Comparison of ENCODE assay signal across 1 cellular context in the genomic region with DNA sequence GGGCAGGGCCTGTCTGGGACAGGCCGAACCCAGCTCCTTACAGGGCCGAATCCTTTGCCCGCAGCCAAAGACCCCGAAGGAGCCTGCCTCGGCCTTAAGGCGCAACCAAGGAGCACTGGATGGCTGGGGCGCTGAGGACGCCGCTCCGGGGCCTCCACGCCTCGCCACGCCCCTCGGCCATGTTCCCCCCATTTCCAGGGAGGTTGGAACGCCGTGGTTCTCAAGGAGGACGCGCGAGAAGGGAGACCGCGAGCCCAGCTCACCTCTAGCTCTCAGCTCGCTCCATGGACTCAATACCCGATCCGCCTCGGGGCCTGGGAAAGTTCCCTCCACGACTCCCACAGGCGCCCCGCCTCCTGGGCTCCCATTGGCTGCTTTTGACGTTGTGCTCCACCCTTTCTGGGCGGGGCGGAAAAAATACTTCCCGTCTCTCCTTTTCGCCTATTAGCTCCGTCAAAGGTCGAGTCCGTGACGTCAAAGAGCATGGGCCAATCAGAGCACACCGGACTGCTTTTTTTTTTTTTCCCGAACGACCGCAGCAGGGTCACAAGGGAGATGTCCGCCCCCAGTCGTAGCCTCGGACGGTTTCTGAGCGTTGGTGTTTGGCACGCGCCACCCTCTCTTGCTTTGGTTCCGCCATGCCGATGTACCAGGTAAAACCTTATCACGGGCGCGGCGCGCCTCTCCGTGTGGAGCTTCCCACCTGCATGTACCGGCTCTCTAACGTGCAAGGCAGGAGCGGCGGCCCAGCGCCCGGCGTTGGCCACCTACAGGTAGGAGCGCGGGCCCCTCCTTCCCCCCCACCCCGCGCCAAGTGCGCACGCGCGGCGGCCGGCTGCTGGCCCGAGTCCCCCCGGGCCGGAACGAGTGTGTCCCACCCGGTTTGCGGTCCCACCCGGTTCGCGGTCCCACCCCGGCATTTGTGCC.
TF ChIP-seq lines count a peak whose summit lies in the region.

No MANE protein-coding gene starts in this region.

TF ChIP-seq in HEK293, 187 proteins besides CTCF, POLR2A, EP300 and RAD21 (continued from another document):
- TF ChIP-seq, protein P1, sequence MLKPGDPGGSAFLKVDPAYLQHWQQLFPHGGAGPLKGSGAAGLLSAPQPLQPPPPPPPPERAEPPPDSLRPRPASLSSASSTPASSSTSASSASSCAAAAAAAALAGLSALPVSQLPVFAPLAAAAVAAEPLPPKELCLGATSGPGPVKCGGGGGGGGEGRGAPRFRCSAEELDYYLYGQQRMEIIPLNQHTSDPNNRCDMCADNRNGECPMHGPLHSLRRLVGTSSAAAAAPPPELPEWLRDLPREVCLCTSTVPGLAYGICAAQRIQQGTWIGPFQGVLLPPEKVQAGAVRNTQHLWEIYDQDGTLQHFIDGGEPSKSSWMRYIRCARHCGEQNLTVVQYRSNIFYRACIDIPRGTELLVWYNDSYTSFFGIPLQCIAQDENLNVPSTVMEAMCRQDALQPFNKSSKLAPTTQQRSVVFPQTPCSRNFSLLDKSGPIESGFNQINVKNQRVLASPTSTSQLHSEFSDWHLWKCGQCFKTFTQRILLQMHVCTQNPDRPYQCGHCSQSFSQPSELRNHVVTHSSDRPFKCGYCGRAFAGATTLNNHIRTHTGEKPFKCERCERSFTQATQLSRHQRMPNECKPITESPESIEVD (tag by site-specific recombination; IDR thresholded peaks at IDR 0.05), result no peak
- TF ChIP-seq BCL11B (tag by site-specific recombination; IDR thresholded peaks at IDR 0.05; ENCODE audit: low read depth) (peak; percentile 22; the same call in 1 of the 2 replicates), ZNF37A (tag by site-specific recombination; IDR thresholded peaks at IDR 0.05) (no peak), ZNF549 (tag by site-specific recombination; IDR thresholded peaks at IDR 0.05) (no peak), ZNF416 (tag by site-specific recombination; IDR thresholded peaks at IDR 0.05) (no peak), ZNF19 (tag by site-specific recombination; IDR thresholded peaks at IDR 0.05; ENCODE audit: low read depth) (no peak)
- TF ChIP-seq, protein P2, sequence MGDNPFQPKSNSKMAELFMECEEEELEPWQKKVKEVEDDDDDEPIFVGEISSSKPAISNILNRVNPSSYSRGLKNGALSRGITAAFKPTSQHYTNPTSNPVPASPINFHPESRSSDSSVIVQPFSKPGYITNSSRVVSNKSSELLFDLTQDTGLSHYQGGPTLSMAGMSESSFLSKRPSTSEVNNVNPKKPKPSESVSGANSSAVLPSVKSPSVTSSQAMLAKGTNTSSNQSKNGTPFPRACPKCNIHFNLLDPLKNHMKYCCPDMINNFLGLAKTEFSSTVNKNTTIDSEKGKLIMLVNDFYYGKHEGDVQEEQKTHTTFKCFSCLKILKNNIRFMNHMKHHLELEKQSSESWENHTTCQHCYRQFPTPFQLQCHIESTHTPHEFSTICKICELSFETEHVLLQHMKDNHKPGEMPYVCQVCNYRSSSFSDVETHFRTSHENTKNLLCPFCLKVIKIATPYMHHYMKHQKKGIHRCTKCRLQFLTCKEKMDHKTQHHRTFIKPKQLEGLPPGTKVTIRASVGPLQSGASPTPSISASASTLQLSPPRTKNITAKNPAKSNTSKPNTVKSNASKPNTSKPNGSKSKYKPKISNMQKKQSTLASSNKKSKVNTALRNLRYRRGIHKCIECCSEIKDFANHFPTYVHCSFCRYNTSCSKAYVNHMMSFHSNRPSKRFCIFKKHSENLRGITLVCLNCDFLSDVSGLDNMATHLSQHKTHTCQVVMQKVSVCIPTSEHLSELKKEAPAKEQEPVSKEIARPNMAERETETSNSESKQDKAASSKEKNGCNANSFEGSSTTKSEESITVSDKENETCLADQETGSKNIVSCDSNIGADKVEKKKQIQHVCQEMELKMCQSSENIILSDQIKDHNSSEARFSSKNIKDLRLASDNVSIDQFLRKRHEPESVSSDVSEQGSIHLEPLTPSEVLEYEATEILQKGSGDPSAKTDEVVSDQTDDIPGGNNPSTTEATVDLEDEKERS (tag by site-specific recombination; IDR thresholded peaks at IDR 0.05), result no peak
- TF ChIP-seq, protein P3, sequence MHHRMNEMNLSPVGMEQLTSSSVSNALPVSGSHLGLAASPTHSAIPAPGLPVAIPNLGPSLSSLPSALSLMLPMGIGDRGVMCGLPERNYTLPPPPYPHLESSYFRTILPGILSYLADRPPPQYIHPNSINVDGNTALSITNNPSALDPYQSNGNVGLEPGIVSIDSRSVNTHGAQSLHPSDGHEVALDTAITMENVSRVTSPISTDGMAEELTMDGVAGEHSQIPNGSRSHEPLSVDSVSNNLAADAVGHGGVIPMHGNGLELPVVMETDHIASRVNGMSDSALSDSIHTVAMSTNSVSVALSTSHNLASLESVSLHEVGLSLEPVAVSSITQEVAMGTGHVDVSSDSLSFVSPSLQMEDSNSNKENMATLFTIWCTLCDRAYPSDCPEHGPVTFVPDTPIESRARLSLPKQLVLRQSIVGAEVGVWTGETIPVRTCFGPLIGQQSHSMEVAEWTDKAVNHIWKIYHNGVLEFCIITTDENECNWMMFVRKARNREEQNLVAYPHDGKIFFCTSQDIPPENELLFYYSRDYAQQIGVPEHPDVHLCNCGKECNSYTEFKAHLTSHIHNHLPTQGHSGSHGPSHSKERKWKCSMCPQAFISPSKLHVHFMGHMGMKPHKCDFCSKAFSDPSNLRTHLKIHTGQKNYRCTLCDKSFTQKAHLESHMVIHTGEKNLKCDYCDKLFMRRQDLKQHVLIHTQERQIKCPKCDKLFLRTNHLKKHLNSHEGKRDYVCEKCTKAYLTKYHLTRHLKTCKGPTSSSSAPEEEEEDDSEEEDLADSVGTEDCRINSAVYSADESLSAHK (tag by site-specific recombination; IDR thresholded peaks at IDR 0.05), result 0 out of 2 replicates have a peak, but pooled peaks have one; percentile 21
- TF ChIP-seq, protein P4, sequence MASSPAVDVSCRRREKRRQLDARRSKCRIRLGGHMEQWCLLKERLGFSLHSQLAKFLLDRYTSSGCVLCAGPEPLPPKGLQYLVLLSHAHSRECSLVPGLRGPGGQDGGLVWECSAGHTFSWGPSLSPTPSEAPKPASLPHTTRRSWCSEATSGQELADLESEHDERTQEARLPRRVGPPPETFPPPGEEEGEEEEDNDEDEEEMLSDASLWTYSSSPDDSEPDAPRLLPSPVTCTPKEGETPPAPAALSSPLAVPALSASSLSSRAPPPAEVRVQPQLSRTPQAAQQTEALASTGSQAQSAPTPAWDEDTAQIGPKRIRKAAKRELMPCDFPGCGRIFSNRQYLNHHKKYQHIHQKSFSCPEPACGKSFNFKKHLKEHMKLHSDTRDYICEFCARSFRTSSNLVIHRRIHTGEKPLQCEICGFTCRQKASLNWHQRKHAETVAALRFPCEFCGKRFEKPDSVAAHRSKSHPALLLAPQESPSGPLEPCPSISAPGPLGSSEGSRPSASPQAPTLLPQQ (tag by site-specific recombination; IDR thresholded peaks at IDR 0.05), result peak; percentile 82
TF ChIP-seq in HEK293: peak in this region for 43.
